10 cellular contexts compared by ENCODE assay signal in genomic region chr10:125093199-125093841, GRCh38.
A peak's percentile ranks its signal among the peaks of the same experiment; 100 is the strongest.
DNase-seq lines count a peak whose midpoint lies in the region; ATAC-seq and TF ChIP-seq lines count a peak whose summit lies in the region.
"Had no signal": no experiment of that assay in that cellular context is flagged by ENCODE, and none has a peak within 500 bp of the region (broad histone marks: within the 10 kb centered on the region; RNA-seq: fewer than 3 reads in every experiment).

No MANE protein-coding gene starts in this region.

- H2AK9ac ChIP-seq in IMR-90 (replicated peaks; ENCODE audit: low read depth, low read length, poor library complexity): peak overlapping the region; percentile 7

- CTCF ChIA-PET in IMR-90 (lab: Yijun Ruan, JAX): no interaction called here

- WGBS in IMR-90 (ENCODE audit: extremely low coverage in 2 of 2, insufficient read length in 1 of 2), 2 experiments: 29% methylated on average over 3 of the region's 15 CpGs; no CpG with 5 or more reads in 1 of the 2 experiments
- WGBS in mesenchymal stem cell: 70% methylated on average over 15 of the region's 15 CpGs

- H3K36me3 Mint-ChIP-seq in T-helper 17 cell (ENCODE audit: low read depth): no peaks in the 10 kb centered on the region
- H3K36me3 Mint-ChIP-seq: memory B cell had no signal

- peak overlapping the region; percentile 78 for H2BK120ac ChIP-seq in IMR-90 (ENCODE audit: low read depth, low read length)
- H2BK120ac ChIP-seq in mesenchymal stem cell (ENCODE audit: low read depth, low read length): no peak overlapping the region

- H3K9me1 ChIP-seq in IMR-90 (ENCODE audit: insufficient read depth, low read length): peaks cover 62% of the 10 kb centered on the region

- no peak for TF ChIP-seq CTCF in IMR-90 (conservative IDR thresholded peaks at IDR 0.05; ENCODE audit: low read depth, low read length)
- no peak for TF ChIP-seq CTCF in epithelial cell of esophagus (IDR thresholded peaks at IDR 0.05; ENCODE audit: insufficient read depth, low read depth, low read length, missing control alignments)

- no peak overlapping the region for H3K27ac Mint-ChIP-seq in T-helper 17 cell
- H3K27ac Mint-ChIP-seq: memory B cell had no signal

- no peaks in the 10 kb centered on the region for H3K27me3 ChIP-seq in IMR-90 (ENCODE audit: control insufficient read depth, insufficient read depth, low read length)
- H3K27me3 ChIP-seq in mesenchymal stem cell (ENCODE audit: control insufficient read depth in 1 of 2, insufficient read depth in 1 of 2, low read length in 2 of 2): no peaks in the 10 kb centered on the region

- H3K36me3 ChIP-seq in IMR-90 (ENCODE audit: control insufficient read depth, insufficient read depth, low read length): peaks cover 9% of the 10 kb centered on the region
- H3K36me3 ChIP-seq in mesenchymal stem cell (ENCODE audit: control insufficient read depth in 1 of 2, insufficient read depth in 2 of 2, low read depth in 1 of 2, low read length in 2 of 2): peaks cover 4 to 34% of the 10 kb centered on the region in 2 experiments

- H3K79me1 ChIP-seq in IMR-90 (ENCODE audit: low read depth in 1 of 2, low read length in 2 of 2) (peaks cover 59 to 88% of the 10 kb centered on the region in 2 experiments), mesenchymal stem cell (replicated peaks; ENCODE audit: low read length, poor library complexity, severe bottlenecking) (peaks cover 39% of the 10 kb centered on the region)

- peaks cover 70% of the 10 kb centered on the region for H4K20me1 ChIP-seq in IMR-90 (ENCODE audit: insufficient read depth, low read length)

- peak overlapping the region; percentile 45 for H3K4me2 ChIP-seq in IMR-90 (ENCODE audit: low read depth, low read length)
- no peak overlapping the region for H3K4me2 ChIP-seq in mesenchymal stem cell (ENCODE audit: low read length, poor library complexity, severe bottlenecking)

- H3K9me3 ChIP-seq in IMR-90 (ENCODE audit: control insufficient read depth, insufficient read depth, low read length) (no peaks in the 10 kb centered on the region), mesenchymal stem cell (ENCODE audit: control insufficient read depth, low read length) (no peaks in the 10 kb centered on the region), T-helper 17 cell (ENCODE audit: control insufficient read depth, low read length, poor library complexity, severe bottlenecking) (no peaks in the 10 kb centered on the region)

- H3K23ac ChIP-seq in IMR-90 (ENCODE audit: low read depth, low read length) (peak overlapping the region; percentile 65), mesenchymal stem cell (ENCODE audit: low read length in 2 of 2) (no peak overlapping the region)

- POLR2A ChIA-PET in IMR-90 (lab: Charles Lee; ENCODE audit: unreplicated experiment): no interaction called here

- H2BK5ac ChIP-seq in IMR-90 (ENCODE audit: low read depth, low read length, poor library complexity, severe bottlenecking) (peak overlapping the region; percentile 74), mesenchymal stem cell (ENCODE audit: low read depth, low read length, poor library complexity, severe bottlenecking) (no peak overlapping the region)

- H3K18ac ChIP-seq in IMR-90 (ENCODE audit: low read depth, low read length) (peak overlapping the region; percentile 80; the same call in 1 of the 2 replicates), mesenchymal stem cell (ENCODE audit: low read depth in 1 of 2, low read length in 2 of 2) (no peak overlapping the region)

- H3K4me3 Mint-ChIP-seq in T-helper 17 cell: no peak overlapping the region
- H3K4me3 Mint-ChIP-seq: memory B cell had no signal

- H3K14ac ChIP-seq in IMR-90 (replicated peaks; ENCODE audit: low read depth, low read length) (peak overlapping the region; percentile 74), mesenchymal stem cell (ENCODE audit: low read length in 2 of 2) (no peak overlapping the region)

- H3K4ac ChIP-seq in IMR-90 (ENCODE audit: low read depth, low read length) (peak overlapping the region; percentile 87), mesenchymal stem cell (ENCODE audit: low read depth in 1 of 2, low read length in 2 of 2) (peak overlapping the region in 1 of 2 experiments; percentile 54)

- intact Hi-C loops in IMR-90 (cut with micrococcal nuclease): no loop called here

- H2BK15ac ChIP-seq in IMR-90 (ENCODE audit: low read depth, low read length): peak overlapping the region; percentile 5; the same call in 2 of the 3 replicates
- no peak overlapping the region for H2BK15ac ChIP-seq in mesenchymal stem cell (ENCODE audit: low read depth, poor library complexity, severe bottlenecking)

- TF ChIP-seq POLR2A in IMR-90 (IDR thresholded peaks at IDR 0.05; ENCODE audit: low read depth, low read length) (no peak), GM18505 (IDR thresholded peaks at IDR 0.05; ENCODE audit: borderline replicate concordance, extremely low read depth, insufficient read depth, insufficient read length) (no peak)

- H2AFZ ChIP-seq in IMR-90 (replicated peaks; ENCODE audit: low read length, poor library complexity) (peak overlapping the region; percentile 2), mesenchymal stem cell (ENCODE audit: low read depth, low read length) (no peak overlapping the region)

- peak overlapping the region; percentile 33 for H3K56ac ChIP-seq in IMR-90 (ENCODE audit: extremely low read depth, insufficient read depth, low read length)

- H3K4me3 ChIP-seq in IMR-90 (ENCODE audit: insufficient read depth, low read depth, low read length) (no peak overlapping the region), epithelial cell of esophagus (ENCODE audit: low read length) (no peak overlapping the region), mesenchymal stem cell (ENCODE audit: insufficient read depth in 1 of 2, low read depth in 1 of 2, low read length in 2 of 2) (peak overlapping the region in 1 of 2 experiments; percentile 46)

- peaks cover 44% of the 10 kb centered on the region for H3K4me1 ChIP-seq in IMR-90 (ENCODE audit: control insufficient read depth, insufficient read depth, low read length)
- H3K4me1 ChIP-seq in mesenchymal stem cell (ENCODE audit: control insufficient read depth, insufficient read depth, low read depth, low read length): peaks cover 19% of the 10 kb centered on the region

- peak overlapping the region; percentile 63 for H4K91ac ChIP-seq in IMR-90 (ENCODE audit: insufficient read depth, low read depth, low read length)
- no peak overlapping the region for H4K91ac ChIP-seq in mesenchymal stem cell (ENCODE audit: low read length)

- peak; percentile 73 for ATAC-seq in IMR-90 (ENCODE audit: low read depth)
- ATAC-seq in GM18505 (IDR thresholded peaks at IDR 0.05; ENCODE audit: unreplicated experiment): no peak
- ATAC-seq in T-helper 17 cell: no peak

- H4K8ac ChIP-seq in IMR-90 (ENCODE audit: low read depth in 2 of 2, low read length in 2 of 2) (peak overlapping the region; percentile 46 to 69), mesenchymal stem cell (ENCODE audit: low read length) (no peak overlapping the region)

- dilution Hi-C loops in IMR-90 (cut with HindIII; ENCODE audit: low sequenced_read_pairs, unreplicated experiment): no loop called here

- in situ Hi-C loops in IMR-90 (cut with MboI; ENCODE audit: low sequenced_read_pairs): no loop called here

- H3K27ac ChIP-seq in IMR-90 (ENCODE audit: insufficient read depth, low read length) (peak overlapping the region; percentile 88), mesenchymal stem cell (ENCODE audit: low read length, poor library complexity, severe bottlenecking) (peak overlapping the region; percentile 38)

- DNase-seq in IMR-90 (peak; percentile 73), epithelial cell of esophagus (ENCODE audit: low read depth) (peak; percentile 27), mesenchymal stem cell (peak; percentile 84), superior temporal gyrus (ENCODE audit: extremely low spot score) (peak; percentile 27), NCI-H446 treated with DMSO at 0.1 percent for 48 hours (lab: John Stamatoyannopoulos, UW) (no peak), T-helper 17 cell (no peak), islet precursor cell (no peak)
- DNase-seq: RPMI8226 had no signal

- H3K27me3 Mint-ChIP-seq in T-helper 17 cell: peaks cover 49% of the 10 kb centered on the region

- H3K9ac ChIP-seq in IMR-90 (ENCODE audit: low read depth, low read length): no peak overlapping the region
- H3K9ac ChIP-seq in mesenchymal stem cell (ENCODE audit: low read length): peak overlapping the region; percentile 74

- peak overlapping the region in 1 of 2 experiments; percentile 34 for H2BK12ac ChIP-seq in mesenchymal stem cell (ENCODE audit: low read length in 2 of 2)

- no peak for TF ChIP-seq RAD21 in IMR-90 (IDR thresholded peaks at IDR 0.05; ENCODE audit: low read length)

- H4K5ac ChIP-seq in IMR-90 (ENCODE audit: low read depth, low read length): peak overlapping the region; percentile 72; the same call in 1 of the 2 replicates

- no TSS peak for BruUV-seq in IMR-90 (replicated peaks; lab: Mats Ljungman, UMichigan)

- H3K4me1 Mint-ChIP-seq in T-helper 17 cell: peaks cover 2% of the 10 kb centered on the region
- H3K4me1 Mint-ChIP-seq: memory B cell had no signal

- H2AK5ac ChIP-seq in IMR-90 (ENCODE audit: low read depth, low read length): peak overlapping the region; percentile 94
- H2AK5ac ChIP-seq in mesenchymal stem cell (ENCODE audit: low read length, severe bottlenecking): peak overlapping the region; percentile 63

- peak overlapping the region; percentile 62 for H2BK20ac ChIP-seq in IMR-90 (ENCODE audit: low read depth, low read length)

TF ChIP-seq in IMR-90, 13 proteins besides CTCF, POLR2A, EP300 and RAD21:
- TF ChIP-seq SMC3 (IDR thresholded peaks at IDR 0.05; ENCODE audit: low read depth, low read length) (0 out of 2 replicates have a peak, but pooled peaks have one; percentile 13), RCOR1 (IDR thresholded peaks at IDR 0.05; ENCODE audit: insufficient replicate concordance, low read length) (no peak), CEBPB (IDR thresholded peaks at IDR 0.05; ENCODE audit: low read depth, low read length) (peak; percentile 89), USF2 (IDR thresholded peaks at IDR 0.05; ENCODE audit: low read depth, low read length) (no peak)

Comparison
In these comparisons a context has a peak if more than half of its experiments do, and no peak if none do; other contexts are left out.
1. DNase-seq: peak in IMR-90 (single experiment), epithelial cell of esophagus (single experiment), mesenchymal stem cell (single experiment) and superior temporal gyrus (single experiment); none in NCI-H446 treated with DMSO at 0.1 percent for 48 hours (single experiment), T-helper 17 cell (0 of 3) and islet precursor cell (single experiment).